In the genomic region with DNA sequence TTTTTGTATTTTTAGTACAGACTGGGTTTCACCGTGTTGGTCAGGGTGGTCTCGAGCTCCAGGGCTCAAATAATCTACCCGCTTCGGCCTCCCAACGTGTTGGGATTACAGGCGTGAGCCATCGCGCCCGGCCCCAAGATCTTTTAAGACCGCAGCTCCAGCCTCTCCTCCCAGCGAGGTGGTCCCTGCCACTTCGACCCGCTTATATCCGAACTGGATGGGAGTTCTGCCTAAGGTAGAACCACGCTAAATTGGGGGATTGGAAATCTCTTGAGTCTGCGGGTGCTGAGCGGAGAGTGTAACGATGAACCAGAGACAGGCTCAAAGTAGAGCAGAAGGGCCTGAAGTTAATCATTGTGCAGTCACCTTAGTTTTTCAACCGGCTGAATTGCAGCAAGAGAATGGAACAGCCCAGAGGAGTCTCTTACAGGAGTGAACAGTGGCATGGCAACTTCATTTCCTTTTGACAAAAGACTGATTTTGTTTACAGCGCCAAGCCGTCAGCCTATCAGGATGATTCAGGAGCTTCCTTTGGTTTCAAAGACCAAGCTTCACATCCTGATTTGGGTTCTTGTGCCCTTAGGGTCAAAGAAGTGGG, we compare ENCODE assay signal across 8 cellular contexts. TPM values are rescaled to one million over a fixed set of nuclear protein-coding genes. Genes with fewer than 3 reads are reported as not detected.
DNase-seq lines count a peak whose midpoint lies in the region; ATAC-seq and TF ChIP-seq lines count a peak whose summit lies in the region.

No MANE protein-coding gene starts in this region.

- peak overlapping the region; percentile 79 for H3K4me2 ChIP-seq in osteoblast (ENCODE audit: insufficient read depth, low read length)

- H4K20me1 ChIP-seq in osteoblast (ENCODE audit: insufficient read depth, low read length): no peaks in the 10 kb centered on the region

- CTCF ChIA-PET in AG04450 (lab: Charles Lee): interaction anchor here (0.8 to 1.7 kb wide), 4 partner anchors 14 to 27 kb away, joined by 3 to 4 read pairs (median 4); no protein-coding TSS in a partner anchor

- H3K9me3 ChIP-seq in AG04450 (ENCODE audit: control insufficient read depth, insufficient read depth, low read length): no peaks in the 10 kb centered on the region; the same call in 1 of the 2 replicates
- H3K9me3 ChIP-seq in HUES64 (ENCODE audit: insufficient read depth, low read depth, low read length): no peaks in the 10 kb centered on the region
- no peaks in the 10 kb centered on the region for H3K9me3 ChIP-seq in WERI-Rb-1 (ENCODE audit: severe bottlenecking)
- no peaks in the 10 kb centered on the region for H3K9me3 ChIP-seq in osteoblast (ENCODE audit: low read depth, low read length)

- peak overlapping the region; percentile 77 for H3K9ac ChIP-seq in HUES64 (ENCODE audit: low read depth, low read length)

- H3K4me1 ChIP-seq in HUES64 (ENCODE audit: insufficient read depth, low read length) (peaks cover 9% of the 10 kb centered on the region), osteoblast (ENCODE audit: insufficient read depth, low read length) (peaks cover 38% of the 10 kb centered on the region)

- no peak for ATAC-seq in GM18520 (IDR thresholded peaks at IDR 0.05; ENCODE audit: unreplicated experiment)

- H3K36me3 ChIP-seq in HUES64 (ENCODE audit: insufficient read depth, low read length) (peaks cover 6% of the 10 kb centered on the region; the same call in 1 of the 2 replicates), WERI-Rb-1 (peaks cover 33% of the 10 kb centered on the region), osteoblast (ENCODE audit: insufficient read depth, low read length) (peaks cover 17% of the 10 kb centered on the region)

- H3K27ac ChIP-seq in AG04450 (ENCODE audit: low read depth, low read length): no peak overlapping the region
- no peak overlapping the region for H3K27ac ChIP-seq in HUES64 (ENCODE audit: low read depth, low read length)
- peak overlapping the region; percentile 62 for H3K27ac ChIP-seq in WERI-Rb-1
- no peak overlapping the region for H3K27ac ChIP-seq in osteoblast (ENCODE audit: low read depth, low read length)

- POLR2A ChIA-PET in AG04450 (lab: Yijun Ruan, JAX): no interaction called here

- WGBS in HUES64: 11% methylated on average over 21 of the region's 21 CpGs

- TF ChIP-seq CTCF in AG04450 (IDR thresholded peaks at IDR 0.05; ENCODE audit: low read depth, low read length) (no peak), GM13976 (IDR thresholded peaks at IDR 0.05; ENCODE audit: borderline replicate concordance, control extremely low read depth, extremely low read depth, insufficient read depth, missing control alignments) (no peak), WERI-Rb-1 (IDR thresholded peaks at IDR 0.05; ENCODE audit: low read depth, low read length) (no peak), fibroblast of the aortic adventitia (IDR thresholded peaks at IDR 0.05; ENCODE audit: insufficient read depth, low read length) (no peak), osteoblast (IDR thresholded peaks at IDR 0.05; ENCODE audit: extremely low read depth, low read depth, low read length) (no peak)

- in situ Hi-C loops in GM13976 (cut with MboI; ENCODE audit: low sequenced_read_pairs, unreplicated experiment): no loop called here

- H3K27me3 ChIP-seq in AG04450 (ENCODE audit: control insufficient read depth, insufficient read depth, low read length) (no peaks in the 10 kb centered on the region), HUES64 (ENCODE audit: insufficient read depth, low read length) (peaks cover 12% of the 10 kb centered on the region), WERI-Rb-1 (ENCODE audit: insufficient read depth, low read depth, severe bottlenecking) (no peaks in the 10 kb centered on the region), osteoblast (ENCODE audit: insufficient read depth, low read length) (peaks cover 7% of the 10 kb centered on the region)

- DNase-seq in AG04450 (ENCODE audit: low read depth, low spot score) (no peak), GM13976 (ENCODE audit: low spot score) (peak; percentile 40), WERI-Rb-1 (no peak), fibroblast of the aortic adventitia (ENCODE audit: low read depth) (no peak), osteoblast (ENCODE audit: insufficient read length, low spot score, missing footprints) (peak; percentile 82), NCI-H2196 (lab: John Stamatoyannopoulos, UW; ENCODE audit: unreplicated experiment) (no peak)

- H3K4me3 ChIP-seq in AG04450 (ENCODE audit: low read depth, low read length) (peak overlapping the region; percentile 63), HUES64 (ENCODE audit: low read length) (peak overlapping the region; percentile 89), WERI-Rb-1 (ENCODE audit: low read depth, low read length) (peak overlapping the region; percentile 68), fibroblast of the aortic adventitia (ENCODE audit: low read depth, low read length) (peak overlapping the region; percentile 65), osteoblast (ENCODE audit: insufficient read depth, low read length) (peak overlapping the region; percentile 98)

- peak overlapping the region; percentile 99 for H2AFZ ChIP-seq in osteoblast (ENCODE audit: low read length)

- H3K79me2 ChIP-seq in osteoblast (ENCODE audit: insufficient read depth, low read length): peaks cover 13% of the 10 kb centered on the region

RNA-seq across cellular contexts. Expression of a gene that starts 0.7 kb away (rescaled TPM):
- polyA plus RNA-seq in AG04450 (2011; rRNA removed): 43.6 and 44.8 TPM in 2 replicates
- 29.3 and 33.1 TPM in 2 replicates for polyA minus RNA-seq in AG04450 (2011; rRNA and poly(A)+ RNA removed)
- 11.8 TPM for polyA plus RNA-seq in HUES64 (2013, experiment 1 of 2)
- polyA plus RNA-seq in HUES64 (2013, experiment 2 of 2): 12.6 TPM
- total RNA-seq in fibroblast of the aortic adventitia (ENCODE audit: low replicate concordance) (22.9 and 34.6 TPM in 2 replicates), osteoblast (49.2 and 60.8 TPM in 2 replicates)

RNA-seq across cellular contexts. Expression of a gene that starts 9.7 kb away (rescaled TPM):
- polyA plus RNA-seq in AG04450 (2011; rRNA removed): 120 and 124 TPM in 2 replicates
- 135 and 152 TPM in 2 replicates for polyA minus RNA-seq in AG04450 (2011; rRNA and poly(A)+ RNA removed)
- polyA plus RNA-seq in HUES64 (2013, experiment 1 of 2): 49.8 TPM
- 55.8 TPM for polyA plus RNA-seq in HUES64 (2013, experiment 2 of 2)
- 30.4 and 104 TPM in 2 replicates for total RNA-seq in fibroblast of the aortic adventitia (ENCODE audit: low replicate concordance)
- total RNA-seq in osteoblast: 91.9 and 104 TPM in 2 replicates

RNA-seq across cellular contexts. Expression of a gene that starts 39.4 kb away (rescaled TPM):
- polyA plus RNA-seq in AG04450 (2011; rRNA removed): 91.5 and 93.4 TPM in 2 replicates
- 91.5 and 111 TPM in 2 replicates for polyA minus RNA-seq in AG04450 (2011; rRNA and poly(A)+ RNA removed)
- 89.6 TPM for polyA plus RNA-seq in HUES64 (2013, experiment 1 of 2)
- 84.4 TPM for polyA plus RNA-seq in HUES64 (2013, experiment 2 of 2)
- total RNA-seq in fibroblast of the aortic adventitia (ENCODE audit: low replicate concordance) (76.2 and 118 TPM in 2 replicates), osteoblast (116 and 118 TPM in 2 replicates)

RNA-seq across cellular contexts. Expression of a gene that starts 40.7 kb away (rescaled TPM):
- 42.3 and 54.2 TPM in 2 replicates for polyA plus RNA-seq in AG04450 (2011; rRNA removed)
- 30.2 and 36.9 TPM in 2 replicates for polyA minus RNA-seq in AG04450 (2011; rRNA and poly(A)+ RNA removed)
- 21.3 TPM for polyA plus RNA-seq in HUES64 (2013, experiment 1 of 2)
- 22.3 TPM for polyA plus RNA-seq in HUES64 (2013, experiment 2 of 2)
- total RNA-seq in fibroblast of the aortic adventitia (ENCODE audit: low replicate concordance) (22.2 and 29.6 TPM in 2 replicates), osteoblast (23.2 and 28.0 TPM in 2 replicates)

RNA-seq across cellular contexts. Expression of a gene that starts 58.5 kb away (rescaled TPM):
- polyA plus RNA-seq in AG04450 (2011; rRNA removed): 0.82 and 1.5 TPM in 2 replicates
- 1.6 and 3.0 TPM in 2 replicates for polyA minus RNA-seq in AG04450 (2011; rRNA and poly(A)+ RNA removed)
- 2.9 TPM for polyA plus RNA-seq in HUES64 (2013, experiment 1 of 2)
- polyA plus RNA-seq in HUES64 (2013, experiment 2 of 2): 6.5 TPM
- 1.3 and 10.0 TPM in 2 replicates for total RNA-seq in fibroblast of the aortic adventitia (ENCODE audit: low replicate concordance)
- total RNA-seq in osteoblast: 8.0 and 10.9 TPM in 2 replicates

Comparison
In these comparisons a context has a peak if more than half of its experiments do, and no peak if none do; other contexts are left out.
1. DNase-seq: peak in GM13976 (single experiment) and osteoblast (single experiment); none in AG04450 (single experiment), WERI-Rb-1 (single experiment), fibroblast of the aortic adventitia (single experiment) and NCI-H2196 (single experiment).
2. Peak in every context shown above with its lines, with median percentiles within 50 percentile points of each other: H3K4me3 ChIP-seq.